Comparison of ENCODE assay signal across 4 cellular contexts in the genomic region with DNA sequence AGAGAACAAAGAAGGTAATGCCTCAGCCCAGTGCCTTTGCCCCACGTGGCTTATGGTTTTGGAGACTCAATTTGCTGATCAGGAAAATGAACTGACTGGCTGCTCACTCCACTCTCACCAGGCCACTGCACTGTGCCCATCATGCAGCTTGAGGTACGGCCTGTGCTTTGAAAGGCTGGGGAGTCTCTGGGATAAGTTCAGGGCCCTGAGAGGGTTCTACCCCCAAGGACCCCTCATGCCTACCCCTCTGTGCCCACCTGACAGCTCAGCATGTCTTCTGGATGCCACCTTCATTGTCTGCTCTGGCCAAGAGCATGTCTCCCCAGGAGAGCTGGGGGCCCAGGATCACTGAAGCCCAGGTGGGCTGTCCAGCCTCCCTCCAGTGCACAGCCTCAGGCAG. TPM values are rescaled to one million over a fixed set of nuclear protein-coding genes. Genes with fewer than 3 reads are reported as not detected.
"Had no signal": no experiment of that assay in that cellular context is flagged by ENCODE, and none has a peak within 500 bp of the region (broad histone marks: within the 10 kb centered on the region; RNA-seq: fewer than 3 reads in every experiment).

No MANE protein-coding gene starts in this region.

- DNase-seq: GDM1, GF-D8 had no signal

- ATAC-seq: GM12878 had no signal

- H3K4me3 ChIP-seq: GM12878 had no signal

RNA-seq across cellular contexts. Expression of gene ZNF722, which starts 45.5 kb away (rescaled TPM):
- total RNA-seq: G401, GM12878 had no signal
